ENCODE assay signal across 21 cellular contexts in genomic region chr5:92403308-92403707, GRCh38.
A peak's percentile ranks its signal among the peaks of the same experiment; 100 is the strongest.
DNase-seq lines count a peak whose midpoint lies in the region; ATAC-seq lines count a peak whose summit lies in the region.
"Had no signal": no experiment of that assay in that cellular context is flagged by ENCODE, and none has a peak within 500 bp of the region (broad histone marks: within the 10 kb centered on the region; RNA-seq: fewer than 3 reads in every experiment).

No MANE protein-coding gene starts in this region.

- ATAC-seq in HG02840 (IDR thresholded peaks at IDR 0.05; ENCODE audit: low FRiP score, unreplicated experiment), result no peak
- ATAC-seq: activated CD4-positive, alpha-beta T cell treated with anti-CD3 and anti-CD28 coated beads for 36 hours; natural killer cell; stimulated activated naive B cell treated with anti-CD40 and anti-IgM and Interleukin-4, amounts not matched to agents 10 μg/mL and 1 μg/mL and 100 μg/mL, for 72 hours had no signal

- DNase-seq in NCI-H510A treated with DMSO at 0.1 percent for 48 hours (lab: John Stamatoyannopoulos, UW) (peak; percentile 15), NCI-H510A (lab: John Stamatoyannopoulos, UW) (no peak), NCI-H187 (lab: John Stamatoyannopoulos, UW) (peak; percentile 22 to 66), NCI-H774 (lab: John Stamatoyannopoulos, UW) (peak; percentile 52), SIG-M5 treated with dmso at 0.1 percent for 504 hours (lab: John Stamatoyannopoulos, UW; ENCODE audit: unreplicated experiment) (no peak), T-helper 1 cell (no peak)
- no peak for DNase-seq in effector CD8-positive, alpha-beta T cell (lab: John Stamatoyannopoulos, UW)
- DNase-seq: activated CD4-positive, alpha-beta T cell treated with anti-CD3 and anti-CD28 coated beads for 36 hours; activated gamma-delta T cell; Caco-2; dorsolateral prefrontal cortex; IMR-90; islet precursor cell; midbrain; natural killer cell; Peyer's patch; SK-N-SH; spleen; stimulated activated CD4-positive, alpha-beta T cell treated with anti-CD3 and anti-CD28 coated beads, Interleukin-2, amount 100 ng/mL, for 48 hours; stimulated activated naive B cell treated with anti-CD40 and anti-IgM and Interleukin-4, amounts not matched to agents 10 μg/mL and 1 μg/mL and 100 μg/mL, for 72 hours had no signal

Comparison
In these comparisons a context has a peak if more than half of its experiments do, and no peak if none do; other contexts are left out.
1. DNase-seq: peak in NCI-H510A treated with DMSO at 0.1 percent for 48 hours (single experiment), NCI-H187 (2 of 2) and NCI-H774 (single experiment); none in NCI-H510A (single experiment), SIG-M5 treated with dmso at 0.1 percent for 504 hours (single experiment), T-helper 1 cell (0 of 5) and effector CD8-positive, alpha-beta T cell (single experiment).